Comparison of ENCODE assay signal across 17 cellular contexts in genomic region chr17:43634681-43635125, GRCh38. TPM values are rescaled to one million over a fixed set of nuclear protein-coding genes. Genes with fewer than 3 reads are reported as not detected.
DNase-seq lines count a peak whose midpoint lies in the region; ATAC-seq and TF ChIP-seq lines count a peak whose summit lies in the region.
"Had no signal": no experiment of that assay in that cellular context is flagged by ENCODE, and none has a peak within 500 bp of the region (broad histone marks: within the 10 kb centered on the region; RNA-seq: fewer than 3 reads in every experiment).

No MANE protein-coding gene starts in this region.

- no peak for TF ChIP-seq EP300 in gastroesophageal sphincter (IDR thresholded peaks at IDR 0.05)

- intact Hi-C loops in thyroid gland (cut with DNase I), result no loop called here
- intact Hi-C loops in activated naive CD4-positive, alpha-beta T cell treated with anti-CD3 and anti-CD28 coated beads for 36 hours (cut with micrococcal nuclease), result no loop called here

- H3K27ac Mint-ChIP-seq in brain, result peak overlapping the region in 3 of 5 experiments; percentile 79 to 85 (median 82)
- peak overlapping the region; percentile 87 for H3K27ac Mint-ChIP-seq in mesothelial cell of epicardium
- H3K27ac Mint-ChIP-seq in activated naive CD4-positive, alpha-beta T cell treated with anti-CD3 and anti-CD28 coated beads for 36 hours, result no peak overlapping the region
- H3K27ac Mint-ChIP-seq: activated naive CD8-positive, alpha-beta T cell treated with anti-CD3 and anti-CD28 coated beads for 36 hours had no signal

- H3K27me3 ChIP-seq in gastroesophageal sphincter (no peaks in the 10 kb centered on the region), thyroid gland (no peaks in the 10 kb centered on the region)
- H3K27me3 ChIP-seq: esophagus muscularis mucosa, tibial nerve had no signal

- H3K9me3 Mint-ChIP-seq in brain (no peaks in the 10 kb centered on the region), mesothelial cell of epicardium (no peaks in the 10 kb centered on the region)
- H3K9me3 Mint-ChIP-seq in activated naive CD4-positive, alpha-beta T cell treated with anti-CD3 and anti-CD28 coated beads for 36 hours, result no peaks in the 10 kb centered on the region
- H3K9me3 Mint-ChIP-seq: activated naive CD8-positive, alpha-beta T cell treated with anti-CD3 and anti-CD28 coated beads for 36 hours had no signal

- H3K4me3 ChIP-seq in gastroesophageal sphincter, result no peak overlapping the region
- H3K4me3 ChIP-seq in thyroid gland (replicated peaks in 1 of 3), result no peak overlapping the region
- H3K4me3 ChIP-seq: esophagus muscularis mucosa, tibial nerve had no signal

- WGBS in gastroesophageal sphincter (ENCODE audit: low coverage in 1 of 2), 2 donors, result 15 to 20% methylated on average over 2 to 4 of the region's 13 CpGs
- 21 to 27% methylated on average over 9 to 13 of the region's 13 CpGs for WGBS in thyroid gland, 2 donors

- CTCF ChIA-PET in activated naive CD4-positive, alpha-beta T cell treated with anti-CD3 and anti-CD28 coated beads for 36 hours (lab: Charles Lee), result interaction anchor here (0.6 to 1.0 kb wide), 2 partner anchors 58 to 131 kb away, joined by 4 read pairs; no protein-coding TSS in a partner anchor

- H3K4me3 Mint-ChIP-seq in brain (peak overlapping the region in 1 of 5 experiments; percentile 40), mesothelial cell of epicardium (no peak overlapping the region)
- H3K4me3 Mint-ChIP-seq in activated naive CD4-positive, alpha-beta T cell treated with anti-CD3 and anti-CD28 coated beads for 36 hours, result no peak overlapping the region
- H3K4me3 Mint-ChIP-seq: activated naive CD8-positive, alpha-beta T cell treated with anti-CD3 and anti-CD28 coated beads for 36 hours had no signal

- H3K9me3 ChIP-seq in gastroesophageal sphincter, result no peaks in the 10 kb centered on the region
- no peaks in the 10 kb centered on the region for H3K9me3 ChIP-seq in thyroid gland
- H3K9me3 ChIP-seq: esophagus muscularis mucosa, tibial nerve had no signal

- H3K4me1 ChIP-seq in gastroesophageal sphincter (peaks cover 0 to 11% (median 0%) of the 10 kb centered on the region in 3 donors), thyroid gland (peaks cover 9 to 17% of the 10 kb centered on the region in 2 donors)

- H3K27me3 Mint-ChIP-seq in brain (peaks cover 18% of the 10 kb centered on the region), mesothelial cell of epicardium (ENCODE audit: low read depth) (peaks cover 3% of the 10 kb centered on the region)
- H3K27me3 Mint-ChIP-seq in activated naive CD4-positive, alpha-beta T cell treated with anti-CD3 and anti-CD28 coated beads for 36 hours (ENCODE audit: low read depth), result no peaks in the 10 kb centered on the region

- peaks cover 34% of the 10 kb centered on the region for H3K4me1 Mint-ChIP-seq in brain
- H3K4me1 Mint-ChIP-seq in mesothelial cell of epicardium, result peaks cover 38% of the 10 kb centered on the region
- H3K4me1 Mint-ChIP-seq in activated naive CD4-positive, alpha-beta T cell treated with anti-CD3 and anti-CD28 coated beads for 36 hours (ENCODE audit: low read depth), result peaks cover 2% of the 10 kb centered on the region
- H3K4me1 Mint-ChIP-seq: activated naive CD8-positive, alpha-beta T cell treated with anti-CD3 and anti-CD28 coated beads for 36 hours had no signal

- no peak for TF ChIP-seq CTCF in brain (conservative IDR thresholded peaks at IDR 0.05)
- TF ChIP-seq CTCF in gastroesophageal sphincter (IDR thresholded peaks at IDR 0.05), result no peak
- TF ChIP-seq CTCF in mesothelial cell of epicardium (IDR thresholded peaks at IDR 0.05; ENCODE audit: unreplicated experiment), result no peak
- TF ChIP-seq CTCF in thyroid gland (IDR thresholded peaks at IDR 0.05), result no peak

- DNase-seq in mesothelial cell of epicardium (ENCODE audit: low spot score in 2 of 2, unreplicated experiment in 2 of 2) (no peak), thyroid gland (peak; percentile 67 to 69)
- DNase-seq in activated naive CD4-positive, alpha-beta T cell treated with anti-CD3 and anti-CD28 coated beads for 36 hours, result no peak
- DNase-seq: activated naive CD8-positive, alpha-beta T cell treated with anti-CD3 and anti-CD28 coated beads for 36 hours; NCI-H1417 treated with DMSO at 0.1 percent for 48 hours; NCI-H446 treated with DMSO at 0.1 percent for 48 hours; stimulated activated CD4-positive, alpha-beta T cell treated with anti-CD3 and anti-CD28 coated beads, Interleukin-4, amount 100 ng/mL, for 1 hour; SW 1271 had no signal

- ATAC-seq in gastroesophageal sphincter (peak; percentile 20), HG03457 (IDR thresholded peaks at IDR 0.05; ENCODE audit: unreplicated experiment) (no peak), HG03439 (IDR thresholded peaks at IDR 0.05; ENCODE audit: unreplicated experiment) (no peak)
- ATAC-seq: activated CD4-positive, CD25-positive, alpha-beta regulatory T cell treated with anti-CD3 and anti-CD28 coated beads, Interleukin-2, amount 50 U/mL, for 24 hours had no signal

- H3K27ac ChIP-seq in gastroesophageal sphincter (peak overlapping the region in 1 of 4 donors; percentile 47), thyroid gland (peak overlapping the region; percentile 50 to 68 (median 54))

- TF ChIP-seq POLR2A in gastroesophageal sphincter (IDR thresholded peaks at IDR 0.05), result no peak
- peak in 1 of 2 donors; percentile 21 for TF ChIP-seq POLR2A in thyroid gland (IDR thresholded peaks at IDR 0.05)

- H3K36me3 Mint-ChIP-seq in brain (no peaks in the 10 kb centered on the region), mesothelial cell of epicardium (no peaks in the 10 kb centered on the region)
- no peaks in the 10 kb centered on the region for H3K36me3 Mint-ChIP-seq in activated naive CD4-positive, alpha-beta T cell treated with anti-CD3 and anti-CD28 coated beads for 36 hours (ENCODE audit: low read depth)
- H3K36me3 Mint-ChIP-seq: activated naive CD8-positive, alpha-beta T cell treated with anti-CD3 and anti-CD28 coated beads for 36 hours had no signal

- H3K36me3 ChIP-seq in gastroesophageal sphincter (no peaks in the 10 kb centered on the region), thyroid gland (no peaks in the 10 kb centered on the region)
- H3K36me3 ChIP-seq: esophagus muscularis mucosa, tibial nerve had no signal

RNA-seq across cellular contexts. Expression of gene MEOX1, which starts 27.0 kb away (rescaled TPM):
- not detected for polyA plus RNA-seq in brain (ENCODE audit: insufficient read depth, low read depth, low replicate concordance)
- total RNA-seq in gastroesophageal sphincter, result 10 to 100 TPM in 1 of 4 donors, 1 to 10 TPM in 3; 5.3 to 11.8 (median 7.6) TPM
- 1.2 to 1.8 TPM (median 1.2 TPM) in 3 replicates for total RNA-seq in mesothelial cell of epicardium
- total RNA-seq in thyroid gland, result 1 to 10 TPM in 3 of 4 donors, not detected in 1; 1.1 to 1.9 (median 1.4) TPM
- under 1 TPM; 0.12 to 0.17 TPM for total RNA-seq in activated naive CD4-positive, alpha-beta T cell treated with anti-CD3 and anti-CD28 coated beads for 36 hours
- total RNA-seq: H4, pulmonary artery endothelial cell had no signal

Comparison
In these comparisons a context has a peak if more than half of its experiments do, and no peak if none do; other contexts are left out.
1. DNase-seq: peak in thyroid gland (2 of 2); none in mesothelial cell of epicardium (0 of 2) and activated naive CD4-positive, alpha-beta T cell treated with anti-CD3 and anti-CD28 coated beads for 36 hours (single experiment).